In genomic region chr9:91211414-91211813, GRCh38 we compare ENCODE assay signal across 13 cellular contexts.
DNase-seq lines count a peak whose midpoint lies in the region; ATAC-seq, FAIRE-seq and TF ChIP-seq lines count a peak whose summit lies in the region.
"Had no signal": no experiment of that assay in that cellular context is flagged by ENCODE, and none has a peak within 500 bp of the region (broad histone marks: within the 10 kb centered on the region; RNA-seq: fewer than 3 reads in every experiment).

No MANE protein-coding gene starts in this region.

- no peak overlapping the region for H3K27ac ChIP-seq in hepatocyte
- peak overlapping the region in 3 of 4 donors; percentile 20 to 90 (median 73) for H3K27ac ChIP-seq in pancreas
- H3K27ac ChIP-seq in heart right ventricle = no peak overlapping the region
- H3K27ac ChIP-seq: PC-9 had no signal

- peaks cover 27% of the 10 kb centered on the region for H3K36me3 Mint-ChIP-seq in T-helper 2 cell treated with Interferon-gamma antibody and Interleukin-4, amounts not matched to agents 5 μg/mL and 100 μg/mL, for 36 hours (ENCODE audit: low read depth)

- no peaks in the 10 kb centered on the region for H3K27me3 Mint-ChIP-seq in T-helper 2 cell treated with Interferon-gamma antibody and Interleukin-4, amounts not matched to agents 5 μg/mL and 100 μg/mL, for 36 hours (ENCODE audit: low read depth)

- H3K27ac Mint-ChIP-seq in T-helper 2 cell treated with Interferon-gamma antibody and Interleukin-4, amounts not matched to agents 5 μg/mL and 100 μg/mL, for 36 hours = peak overlapping the region; percentile 90

- H3K4me1 ChIP-seq in hepatocyte (ENCODE audit: insufficient read depth) (peaks cover 19% of the 10 kb centered on the region), pancreas (peaks cover 32 to 47% (median 47%) of the 10 kb centered on the region in 3 donors), heart right ventricle (peaks cover 7 to 25% (median 16%) of the 10 kb centered on the region in 9 donors)

- intact Hi-C loops in pancreas (cut with DNase I) (no loop called here), heart right ventricle (cut with DNase I) (no loop called here)

- no peaks in the 10 kb centered on the region for H3K9me2 ChIP-seq in hepatocyte (replicated peaks; ENCODE audit: insufficient read depth)

- peaks cover 45% of the 10 kb centered on the region for H3K4me1 Mint-ChIP-seq in T-helper 2 cell treated with Interferon-gamma antibody and Interleukin-4, amounts not matched to agents 5 μg/mL and 100 μg/mL, for 36 hours (ENCODE audit: low read depth)

- H3K4me3 ChIP-seq in hepatocyte = no peak overlapping the region
- H3K4me3 ChIP-seq in pancreas = no peak overlapping the region
- no peak overlapping the region for H3K4me3 ChIP-seq in heart right ventricle
- H3K4me3 ChIP-seq: PC-9 had no signal

- FAIRE-seq in GM18507 (lab: Jason Lieb, UNC) = peak; percentile 29
- no peak for FAIRE-seq in pancreas (lab: Jason Lieb, UNC)
- FAIRE-seq: frontal cortex had no signal

- WGBS in hepatocyte (ENCODE audit: low lambda C conversion rate, missing lambda C conversion rate) = 89% methylated on average over 7 of the region's 7 CpGs
- WGBS in pancreas, 2 donors = 13 to 19% methylated on average over 7 of the region's 7 CpGs
- 94% methylated on average over 7 of the region's 7 CpGs for WGBS in heart right ventricle, 2 donors

- H2AFZ ChIP-seq in hepatocyte = no peak overlapping the region
- H2AFZ ChIP-seq: PC-9 had no signal

- H3K9me3 ChIP-seq in hepatocyte (ENCODE audit: low read depth) = no peaks in the 10 kb centered on the region
- H3K9me3 ChIP-seq in pancreas = no peaks in the 10 kb centered on the region
- no peaks in the 10 kb centered on the region for H3K9me3 ChIP-seq in heart right ventricle
- H3K9me3 ChIP-seq: breast epithelium had no signal

- TF ChIP-seq CTCF in hepatocyte (IDR thresholded peaks at IDR 0.05; ENCODE audit: poor library complexity) = no peak
- TF ChIP-seq CTCF in pancreas (IDR thresholded peaks at IDR 0.05) = no peak
- TF ChIP-seq CTCF in heart right ventricle (IDR thresholded peaks at IDR 0.05) = no peak

- H3K36me3 ChIP-seq in hepatocyte (replicated peaks; ENCODE audit: insufficient read depth, low read depth) (no peaks in the 10 kb centered on the region), pancreas (no peaks in the 10 kb centered on the region), heart right ventricle (peaks cover 0 to 25% (median 0%) of the 10 kb centered on the region in 9 donors)
- H3K36me3 ChIP-seq: breast epithelium had no signal

- ATAC-seq in pancreas (peak; percentile 52 to 68 (median 58)), heart right ventricle (no peak)

- H3K27me3 ChIP-seq in hepatocyte = no peaks in the 10 kb centered on the region
- no peaks in the 10 kb centered on the region for H3K27me3 ChIP-seq in pancreas
- no peaks in the 10 kb centered on the region for H3K27me3 ChIP-seq in heart right ventricle
- H3K27me3 ChIP-seq: breast epithelium had no signal

- peak overlapping the region; percentile 34 for H3K4me2 ChIP-seq in hepatocyte
- H3K4me2 ChIP-seq: PC-9 had no signal

- DNase-seq in GM18507 (ENCODE audit: extremely low spot score, insufficient read length, low read depth) = no peak
- DNase-seq in T-helper 2 cell treated with Interferon-gamma antibody and Interleukin-4, amounts not matched to agents 5 μg/mL and 100 μg/mL, for 36 hours (ENCODE audit: low spot score) = no peak
- no peak for DNase-seq in hepatocyte (ENCODE audit: low spot score)
- DNase-seq in pancreas = peak in 2 of 6 donors; percentile 48 to 57
- no peak for DNase-seq in heart right ventricle
- DNase-seq in NCI-H187 (lab: John Stamatoyannopoulos, UW) = no peak
- no peak for DNase-seq in NCI-H82 (lab: John Stamatoyannopoulos, UW)
- DNase-seq: KBM-7, NCI-H1105, NCI-H446 treated with DMSO at 0.1 percent for 48 hours, PC-9 had no signal

- H4K20me1 ChIP-seq in hepatocyte (ENCODE audit: insufficient read depth, poor library complexity, severe bottlenecking) = no peaks in the 10 kb centered on the region

- no peaks in the 10 kb centered on the region for H3K79me2 ChIP-seq in hepatocyte

- peaks cover 3% of the 10 kb centered on the region for H3K9me3 Mint-ChIP-seq in T-helper 2 cell treated with Interferon-gamma antibody and Interleukin-4, amounts not matched to agents 5 μg/mL and 100 μg/mL, for 36 hours

- H3K4me3 Mint-ChIP-seq in T-helper 2 cell treated with Interferon-gamma antibody and Interleukin-4, amounts not matched to agents 5 μg/mL and 100 μg/mL, for 36 hours = peak overlapping the region; percentile 73

Comparison
In these comparisons a context has a peak if more than half of its experiments do, and no peak if none do; other contexts are left out.
1. H3K27ac ChIP-seq: peak in pancreas (3 of 4); none in hepatocyte (single experiment) and heart right ventricle (0 of 10).
2. ATAC-seq: peak in pancreas (4 of 4); none in heart right ventricle (0 of 8).